In genomic region chr4:118033148-118034060, GRCh38 we compare ENCODE assay signal across 1 cellular context.
TF ChIP-seq lines count a peak whose summit lies in the region.

No MANE protein-coding gene starts in this region.

TF ChIP-seq in H1, 55 proteins besides CTCF, POLR2A, EP300 and RAD21:
- TF ChIP-seq SP2 (IDR thresholded peaks at IDR 0.05; ENCODE audit: low read length) (no peak), CEBPB (IDR thresholded peaks at IDR 0.05; ENCODE audit: low read depth, low read length) (no peak), MAX (IDR thresholded peaks at IDR 0.05) (peak; percentile 78), ASH2L (IDR thresholded peaks at IDR 0.05; ENCODE audit: low read length) (peak; percentile 88), HDAC2 (IDR thresholded peaks at IDR 0.05; ENCODE audit: borderline replicate concordance in 1 of 2, low read depth in 2 of 2, low read length in 2 of 2) (peak in 1 of 2 experiments; percentile 70; a peak in 1 of 4 replicates), SAP30 (IDR thresholded peaks at IDR 0.05; ENCODE audit: insufficient read depth, insufficient replicate concordance, low read length) (no peak), KDM4A (IDR thresholded peaks at IDR 0.05; ENCODE audit: low read depth, low read length, severe bottlenecking) (peak; percentile 94), TEAD4 (IDR thresholded peaks at IDR 0.05; ENCODE audit: low read depth, low read length) (peak; percentile 84), TAF1 (IDR thresholded peaks at IDR 0.05; ENCODE audit: low read depth, low read length) (peak; percentile 16; the same call in 1 of the 2 replicates), RBBP5 (IDR thresholded peaks at IDR 0.05; ENCODE audit: borderline replicate concordance, low read depth, low read length) (peak; percentile 85; the same call in 1 of the 2 replicates), KDM1A (IDR thresholded peaks at IDR 0.05; ENCODE audit: borderline replicate concordance, low read length) (peak; percentile 70; the same call in 1 of the 2 replicates), PHF8 (conservative IDR thresholded peaks at IDR 0.05; ENCODE audit: low read depth, low read length) (peak; percentile 62), CTBP2 (IDR thresholded peaks at IDR 0.05; ENCODE audit: borderline replicate concordance, insufficient read depth, insufficient read length, low read length) (peak; percentile 46), KDM5A (IDR thresholded peaks at IDR 0.05; ENCODE audit: low read length) (no peak), E2F6 (IDR thresholded peaks at IDR 0.05) (peak; percentile 70)
